ENCODE assay signal across 8 cellular contexts in genomic region chr12:55743967-55744931, GRCh38. TPM values are rescaled to one million over a fixed set of nuclear protein-coding genes. Genes with fewer than 3 reads are reported as not detected.
DNase-seq lines count a peak whose midpoint lies in the region; ATAC-seq, FAIRE-seq and TF ChIP-seq lines count a peak whose summit lies in the region.

No MANE protein-coding gene starts in this region.

- TSS peak; percentile 43 for BruUV-seq in K562 (replicated peaks; lab: Mats Ljungman, UMichigan)

- H3K4me3 Mint-ChIP-seq in CD4-positive, alpha-beta T cell = peak overlapping the region; percentile 95

- peaks cover 38% of the 10 kb centered on the region for H3K79me2 ChIP-seq in K562 (ENCODE audit: control insufficient read depth, insufficient read depth, low read length)

- H3K9ac ChIP-seq in HUES6 (ENCODE audit: low read length) = peak overlapping the region; percentile 97
- peak overlapping the region; percentile 67 to 98 for H3K9ac ChIP-seq in K562 (ENCODE audit: insufficient read depth in 1 of 2, low read depth in 2 of 2, low read length in 2 of 2)

- POLR2A ChIA-PET in CD4-positive, alpha-beta T cell (lab: Charles Lee) = interaction anchor here (0.5 to 3.9 kb wide), 15 partner anchors 10 to 478 kb away, joined by 3 to 31 read pairs (median 4); partner anchors contain the start of genes DNAJC14, ORMDL2, RNF41 and SARNP
- POLR2A ChIA-PET in K562 (lab: Yijun Ruan, JAX) = interaction anchor here (0.6 to 4.5 kb wide), 7 partner anchors 10 to 461 kb away, joined by 3 to 44 read pairs (median 3); partner anchors contain the start of gene CD63

- H3K4me2 ChIP-seq in K562 (ENCODE audit: insufficient read depth, low read length) = peak overlapping the region; percentile 96

- H3K27me3 ChIP-seq in CD4-positive, alpha-beta T cell (ENCODE audit: control insufficient read depth, insufficient read depth, low read length) = no peaks in the 10 kb centered on the region
- H3K27me3 ChIP-seq in HUES6 (ENCODE audit: control insufficient read depth, insufficient read depth, low read length) (no peaks in the 10 kb centered on the region), K562 (ENCODE audit: control insufficient read depth in 2 of 2, insufficient read depth in 2 of 2, low read length in 2 of 2) (no peaks in the 10 kb centered on the region), right lobe of liver (no peaks in the 10 kb centered on the region), tibial artery (no peaks in the 10 kb centered on the region)

- ATAC-seq in CD4-positive, alpha-beta T cell (ENCODE audit: poor library complexity) = peak; percentile 4
- peak; percentile 54 for ATAC-seq in K562
- ATAC-seq in right lobe of liver = peak in 2 of 4 donors; percentile 4 to 8
- no peak for ATAC-seq in HG03280 (IDR thresholded peaks at IDR 0.05; ENCODE audit: unreplicated experiment)

- intact Hi-C loops in CD4-positive, alpha-beta T cell (cut with DNase I, micrococcal nuclease) = loop anchor here in 1 of 2 experiments (2.0 to 10.0 kb wide), 7 partner anchors 53 to 721 kb away; partner anchors contain the start of genes ESYT1, ORMDL2, RPS26 and SARNP
- intact Hi-C loops in K562 (cut with micrococcal nuclease) = loop anchor here (1.0 to 2.0 kb wide), 2 partner anchors 53 to 183 kb away; partner anchors contain the start of gene PYM1
- intact Hi-C loops in right lobe of liver (cut with DNase I) = loop anchor here (5.0 to 10.0 kb wide), 3 partner anchors 51 to 193 kb away; partner anchors contain the start of gene DGKA (in 1 of the 2)
- intact Hi-C loops in tibial artery (cut with DNase I; ENCODE audit: low total_unique reads) = loop anchor here (2.0 kb wide), 1 partner anchor 81 kb away; no protein-coding TSS in a partner anchor

- H3K36me3 ChIP-seq in HUES6 (ENCODE audit: control insufficient read depth, insufficient read depth, low read length) (peaks cover 15% of the 10 kb centered on the region), K562 (ENCODE audit: control insufficient read depth, insufficient read depth, low read length) (peaks cover 31% of the 10 kb centered on the region; the same call in 2 of the 3 replicates), right lobe of liver (no peaks in the 10 kb centered on the region), tibial artery (no peaks in the 10 kb centered on the region)

- in situ Hi-C loops in K562 (cut with MboI) = no loop called here

- peaks cover 49% of the 10 kb centered on the region for H3K4me1 ChIP-seq in HUES6 (ENCODE audit: control insufficient read depth, insufficient read depth, low read length)
- peaks cover 33 to 39% of the 10 kb centered on the region in 2 experiments for H3K4me1 ChIP-seq in K562 (replicated peaks in 1 of 2; ENCODE audit: control insufficient read depth in 2 of 2, insufficient read depth in 2 of 2, low read length in 2 of 2)
- peaks cover 0 to 8% (median 0%) of the 10 kb centered on the region in 4 donors for H3K4me1 ChIP-seq in right lobe of liver
- peaks cover 0 to 34% (median 26%) of the 10 kb centered on the region in 4 donors for H3K4me1 ChIP-seq in tibial artery

- H3K4me1 Mint-ChIP-seq in CD4-positive, alpha-beta T cell (ENCODE audit: low read depth) = peaks cover 45% of the 10 kb centered on the region

- no peak for DNase-seq in CD4-positive, alpha-beta T cell
- DNase-seq in K562 (ENCODE audit: extremely low read depth in 1 of 4, low spot score in 3 of 4) (peak in 3 of 4 experiments; percentile 42 to 50 (median 44)), right lobe of liver (no peak), tibial artery (no peak), EL (no peak), NCI-H146 treated with DMSO at 0.1 percent for 48 hours (lab: John Stamatoyannopoulos, UW; ENCODE audit: unreplicated experiment) (no peak)

- peak; percentile 55 for FAIRE-seq in K562 (lab: Jason Lieb, UNC)

- no peak for TF ChIP-seq RAD21 in K562 (CRISPR knock-in tag; conservative IDR thresholded peaks at IDR 0.05 in 1 of 2, IDR thresholded peaks at IDR 0.05 in 1 of 2)

- peak overlapping the region; percentile 85 for H3K27ac Mint-ChIP-seq in CD4-positive, alpha-beta T cell

- no peaks in the 10 kb centered on the region for H3K9me1 ChIP-seq in K562 (ENCODE audit: control insufficient read depth, insufficient read depth, low read length)

- no peaks in the 10 kb centered on the region for H3K9me3 ChIP-seq in CD4-positive, alpha-beta T cell (ENCODE audit: control insufficient read depth, low read length)
- no peaks in the 10 kb centered on the region for H3K9me3 ChIP-seq in HUES6 (ENCODE audit: control insufficient read depth, insufficient read depth, low read depth, low read length)
- no peaks in the 10 kb centered on the region; the same call in 1 of the 2 replicates for H3K9me3 ChIP-seq in K562 (replicated peaks; ENCODE audit: control insufficient read depth, insufficient read depth, low read depth, low read length)
- H3K9me3 ChIP-seq in right lobe of liver = no peaks in the 10 kb centered on the region
- H3K9me3 ChIP-seq in tibial artery = no peaks in the 10 kb centered on the region

- peak overlapping the region; percentile 84 for H2AFZ ChIP-seq in K562 (ENCODE audit: low read depth, low read length)

- 4% methylated on average over 21 of the region's 25 CpGs for WGBS in K562 (ENCODE audit: insufficient coverage, low coverage, missing lambda C conversion rate)
- WGBS in right lobe of liver (ENCODE audit: insufficient coverage, low coverage, low lambda C conversion rate, missing lambda C conversion rate) = 23% methylated on average over 18 of the region's 25 CpGs

- CTCF ChIA-PET in CD4-positive, alpha-beta T cell (lab: Charles Lee) = interaction anchor here (0.8 to 1.5 kb wide), 5 partner anchors 15 to 182 kb away, joined by 3 to 8 read pairs (median 3); partner anchors contain the start of genes ORMDL2 and SARNP
- CTCF ChIA-PET in K562 (lab: Yijun Ruan, JAX; ENCODE audit: low intra/inter-chr PET ratio) = no interaction called here

- TF ChIP-seq EP300 in K562 (IDR thresholded peaks at IDR 0.05; ENCODE audit: low read length) = no peak

- no peaks in the 10 kb centered on the region for H3K9me3 Mint-ChIP-seq in CD4-positive, alpha-beta T cell

- H3K4me3 ChIP-seq in HUES6 (ENCODE audit: low read depth, low read length) = peak overlapping the region; percentile 98
- H3K4me3 ChIP-seq in K562 = peak overlapping the region; percentile 86
- H3K4me3 ChIP-seq in right lobe of liver = peak overlapping the region; percentile 32 to 52 (median 48)
- peak overlapping the region; percentile 55 to 68 for H3K4me3 ChIP-seq in tibial artery

- H4K20me1 ChIP-seq in K562 (replicated peaks; ENCODE audit: control insufficient read depth, insufficient read depth, low read length) = no peaks in the 10 kb centered on the region

- TF ChIP-seq CTCF in CD4-positive, alpha-beta T cell (IDR thresholded peaks at IDR 0.05) = no peak
- TF ChIP-seq CTCF in K562 (IDR thresholded peaks at IDR 0.05 in 2 of 3, conservative IDR thresholded peaks at IDR 0.05 in 1 of 3; ENCODE audit: insufficient read depth in 2 of 3, low read depth in 1 of 3, low read length in 3 of 3) (no peak), right lobe of liver (IDR thresholded peaks at IDR 0.05) (no peak), tibial artery (IDR thresholded peaks at IDR 0.05) (no peak)

- H3K27me3 Mint-ChIP-seq in CD4-positive, alpha-beta T cell = no peaks in the 10 kb centered on the region

- TF ChIP-seq POLR2A in K562 (conservative IDR thresholded peaks at IDR 0.05) (no peak), right lobe of liver (IDR thresholded peaks at IDR 0.05) (no peak)

- no peak overlapping the region for H3K27ac ChIP-seq in CD4-positive, alpha-beta T cell (ENCODE audit: low read depth, low read length)
- peak overlapping the region; percentile 72; the same call in 1 of the 2 replicates for H3K27ac ChIP-seq in HUES6 (ENCODE audit: low read depth, low read length)
- H3K27ac ChIP-seq in K562 (ENCODE audit: extremely low read depth, low read depth, low read length) = peak overlapping the region; percentile 64; the same call in 2 of the 3 replicates
- H3K27ac ChIP-seq in right lobe of liver = peak overlapping the region in 1 of 3 donors; percentile 26
- no peak overlapping the region for H3K27ac ChIP-seq in tibial artery

- peaks cover 14% of the 10 kb centered on the region for H3K36me3 Mint-ChIP-seq in CD4-positive, alpha-beta T cell (ENCODE audit: low read depth)

RNA-seq across cellular contexts. Expression of gene GDF11, which starts 1.3 kb away (rescaled TPM):
- total RNA-seq in CD4-positive, alpha-beta T cell = 1 to 10 TPM; 4.4 to 6.6 TPM
- 9.2 and 9.9 TPM in 2 replicates for total RNA-seq in K562 (2011; cell fraction: chromatin; rRNA removed; ENCODE audit: low replicate concordance)
- total RNA-seq in K562 (2011; cell fraction: nucleolus; rRNA removed) = 5.4 and 6.5 TPM in 2 replicates
- 6.2 and 7.9 TPM in 2 replicates for total RNA-seq in K562 (2011; cell fraction: nucleoplasm; rRNA removed)
- total RNA-seq in K562 (2014; rRNA removed) (2.4 and 6.5 TPM in 2 replicates), K562 (2014; rRNA removed; fragmentation: Illumina TruSeq; extraction: Trizol) (4.3 and 4.7 TPM in 2 replicates), K562 (2015; rRNA removed; fragmentation: Illumina TruSeq; extraction: Trizol) (4.9 and 5.2 TPM in 2 replicates), K562 (2021) (15.7 and 19.9 TPM in 2 replicates), right lobe of liver (under 1 TPM; 0.25 to 0.95 (median 0.54) TPM)
- polyA plus RNA-seq in K562 (2011; rRNA removed) (4.2 and 4.8 TPM in 2 replicates), K562 (2014; fragmentation: Illumina TruSeq; extraction: Trizol) (10.3 and 10.5 TPM in 2 replicates), K562 (2014; fragmentation: Nextera tagmentation; extraction: Ambion mirVana) (1 to 10 TPM; 1.4 to 1.6 TPM), K562 (2014; rRNA removed) (9.7 and 14.2 TPM in 2 replicates)
- polyA plus RNA-seq in K562 (2011; cell fraction: cytosol; rRNA removed) = 4.7 and 10.2 TPM in 2 replicates
- 4.3 and 9.6 TPM in 2 replicates for polyA plus RNA-seq in K562 (2011; cell fraction: nucleus; rRNA removed)
- polyA plus RNA-seq in K562 (2012) = 11.4 and 16.1 TPM in 2 replicates
- 2.9 and 3.7 TPM in 2 replicates for polyA minus RNA-seq in K562 (2011; rRNA and poly(A)+ RNA removed)
- 5.1 and 5.4 TPM in 2 replicates for polyA minus RNA-seq in K562 (2011; cell fraction: cytosol; rRNA and poly(A)+ RNA removed)
- polyA minus RNA-seq in K562 (2011; cell fraction: nucleus; rRNA and poly(A)+ RNA removed) = 2.7 and 4.2 TPM in 2 replicates

RNA-seq across cellular contexts. Expression of gene CD63, which starts 15.4 kb away (rescaled TPM):
- 10 to 100 TPM; 34.0 to 36.4 TPM for total RNA-seq in CD4-positive, alpha-beta T cell
- 272 and 331 TPM in 2 replicates for total RNA-seq in K562 (2011; cell fraction: chromatin; rRNA removed; ENCODE audit: low replicate concordance)
- 598 and 672 TPM in 2 replicates for total RNA-seq in K562 (2011; cell fraction: nucleolus; rRNA removed)
- total RNA-seq in K562 (2011; cell fraction: nucleoplasm; rRNA removed) = 455 and 604 TPM in 2 replicates
- 425 and 433 TPM in 2 replicates for total RNA-seq in K562 (2014; rRNA removed)
- total RNA-seq in K562 (2014; rRNA removed; fragmentation: Illumina TruSeq; extraction: Trizol) = 411 and 413 TPM in 2 replicates
- 706 and 735 TPM in 2 replicates for total RNA-seq in K562 (2015; rRNA removed; fragmentation: Illumina TruSeq; extraction: Trizol)
- total RNA-seq in K562 (2021) = 412 and 416 TPM in 2 replicates
- 219 and 313 TPM in 2 replicates for polyA plus RNA-seq in K562 (2011; rRNA removed)
- polyA plus RNA-seq in K562 (2011; cell fraction: cytosol; rRNA removed) = 416 and 450 TPM in 2 replicates
- 74.3 and 108 TPM in 2 replicates for polyA plus RNA-seq in K562 (2011; cell fraction: nucleus; rRNA removed)
- 824 and 1,019 TPM in 2 replicates for polyA plus RNA-seq in K562 (2012)
- polyA plus RNA-seq in K562 (2014; fragmentation: Illumina TruSeq; extraction: Trizol) = 408 and 431 TPM in 2 replicates
- polyA plus RNA-seq in K562 (2014; fragmentation: Nextera tagmentation; extraction: Ambion mirVana) = 100 to 1,000 TPM; 531 to 576 TPM
- polyA plus RNA-seq in K562 (2014; rRNA removed) = 501 and 655 TPM in 2 replicates
- polyA minus RNA-seq in K562 (2011; rRNA and poly(A)+ RNA removed) = 261 and 331 TPM in 2 replicates
- polyA minus RNA-seq in K562 (2011; cell fraction: cytosol; rRNA and poly(A)+ RNA removed) = 98.5 and 116 TPM in 2 replicates
- 19.3 and 46.9 TPM in 2 replicates for polyA minus RNA-seq in K562 (2011; cell fraction: nucleus; rRNA and poly(A)+ RNA removed)
- total RNA-seq in right lobe of liver = 100 to 1,000 TPM; 213 to 556 (median 317) TPM

RNA-seq across cellular contexts. Expression of gene RDH5, which starts 24.1 kb away (rescaled TPM):
- 1 to 10 TPM; 8.8 TPM for total RNA-seq in CD4-positive, alpha-beta T cell
- 10.5 and 25.4 TPM in 2 replicates for total RNA-seq in K562 (2011; cell fraction: chromatin; rRNA removed; ENCODE audit: low replicate concordance)
- total RNA-seq in K562 (2011; cell fraction: nucleolus; rRNA removed) = 12.8 and 20.5 TPM in 2 replicates
- 12.5 and 18.9 TPM in 2 replicates for total RNA-seq in K562 (2011; cell fraction: nucleoplasm; rRNA removed)
- total RNA-seq in K562 (2014; rRNA removed) = 1.7 TPM in 1 of 2 replicates, not detected in the other
- 1.1 and 1.5 TPM in 2 replicates for total RNA-seq in K562 (2014; rRNA removed; fragmentation: Illumina TruSeq; extraction: Trizol)
- total RNA-seq in K562 (2015; rRNA removed; fragmentation: Illumina TruSeq; extraction: Trizol) = 0.60 and 2.0 TPM in 2 replicates
- 1.0 and 1.5 TPM in 2 replicates for total RNA-seq in K562 (2021)
- polyA plus RNA-seq in K562 (2011; rRNA removed) = 1.6 TPM in 2 replicates
- 0.56 and 0.92 TPM in 2 replicates for polyA plus RNA-seq in K562 (2011; cell fraction: cytosol; rRNA removed)
- polyA plus RNA-seq in K562 (2011; cell fraction: nucleus; rRNA removed) = 5.6 and 6.6 TPM in 2 replicates
- 0.52 and 2.5 TPM in 2 replicates for polyA plus RNA-seq in K562 (2012)
- polyA plus RNA-seq in K562 (2014; fragmentation: Illumina TruSeq; extraction: Trizol) = 0.21 and 0.28 TPM in 2 replicates
- under 1 TPM; 0.41 to 0.46 TPM for polyA plus RNA-seq in K562 (2014; fragmentation: Nextera tagmentation; extraction: Ambion mirVana)
- 0.62 and 1.2 TPM in 2 replicates for polyA plus RNA-seq in K562 (2014; rRNA removed)
- 2.8 and 4.0 TPM in 2 replicates for polyA minus RNA-seq in K562 (2011; rRNA and poly(A)+ RNA removed)
- polyA minus RNA-seq in K562 (2011; cell fraction: cytosol; rRNA and poly(A)+ RNA removed) = 1.1 TPM in 1 of 2 replicates, not detected in the other
- 5.1 and 6.1 TPM in 2 replicates for polyA minus RNA-seq in K562 (2011; cell fraction: nucleus; rRNA and poly(A)+ RNA removed)
- 10 to 100 TPM; 26.3 to 52.5 (median 43.0) TPM for total RNA-seq in right lobe of liver

RNA-seq across cellular contexts. Expression of gene BLOC1S1, which starts 28.4 kb away (rescaled TPM):
- total RNA-seq in CD4-positive, alpha-beta T cell = 10 to 100 TPM; 34.8 to 36.9 TPM
- total RNA-seq in K562 (2011; cell fraction: chromatin; rRNA removed; ENCODE audit: low replicate concordance) = 9.0 and 26.9 TPM in 2 replicates
- 23.7 and 30.0 TPM in 2 replicates for total RNA-seq in K562 (2011; cell fraction: nucleolus; rRNA removed)
- total RNA-seq in K562 (2011; cell fraction: nucleoplasm; rRNA removed) = 23.8 and 24.1 TPM in 2 replicates
- 124 and 125 TPM in 2 replicates for total RNA-seq in K562 (2014; rRNA removed)
- 52.1 and 75.2 TPM in 2 replicates for total RNA-seq in K562 (2014; rRNA removed; fragmentation: Illumina TruSeq; extraction: Trizol)
- total RNA-seq in K562 (2015; rRNA removed; fragmentation: Illumina TruSeq; extraction: Trizol) = 82.9 and 84.6 TPM in 2 replicates
- total RNA-seq in K562 (2021) = 81.8 and 83.5 TPM in 2 replicates
- polyA plus RNA-seq in K562 (2011; rRNA removed) = 86.4 and 95.8 TPM in 2 replicates
- 120 and 170 TPM in 2 replicates for polyA plus RNA-seq in K562 (2011; cell fraction: cytosol; rRNA removed)
- 46.8 and 53.7 TPM in 2 replicates for polyA plus RNA-seq in K562 (2011; cell fraction: nucleus; rRNA removed)
- polyA plus RNA-seq in K562 (2012) = 100 and 125 TPM in 2 replicates
- 98.8 and 108 TPM in 2 replicates for polyA plus RNA-seq in K562 (2014; fragmentation: Illumina TruSeq; extraction: Trizol)
- polyA plus RNA-seq in K562 (2014; fragmentation: Nextera tagmentation; extraction: Ambion mirVana) = 100 to 1,000 TPM; 122 to 139 TPM
- 134 and 161 TPM in 2 replicates for polyA plus RNA-seq in K562 (2014; rRNA removed)
- polyA minus RNA-seq in K562 (2011; rRNA and poly(A)+ RNA removed) = 34.1 and 43.5 TPM in 2 replicates
- polyA minus RNA-seq in K562 (2011; cell fraction: cytosol; rRNA and poly(A)+ RNA removed) = 22.0 and 22.4 TPM in 2 replicates
- 9.7 and 9.8 TPM in 2 replicates for polyA minus RNA-seq in K562 (2011; cell fraction: nucleus; rRNA and poly(A)+ RNA removed)
- total RNA-seq in right lobe of liver = 100 to 1,000 TPM in 3 of 6 experiments, 10 to 100 TPM in 3; 81.8 to 175 (median 99.0) TPM

RNA-seq across cellular contexts. Expression of gene ITGA7, which starts 36.5 kb away (rescaled TPM):
- total RNA-seq in CD4-positive, alpha-beta T cell = 1 to 10 TPM; 1.2 to 1.6 TPM
- total RNA-seq in K562 (2011; cell fraction: chromatin; rRNA removed; ENCODE audit: low replicate concordance) = 5.3 and 10.3 TPM in 2 replicates
- 6.2 and 6.7 TPM in 2 replicates for total RNA-seq in K562 (2011; cell fraction: nucleolus; rRNA removed)
- total RNA-seq in K562 (2011; cell fraction: nucleoplasm; rRNA removed) = 7.4 and 7.6 TPM in 2 replicates
- 0.18 and 0.57 TPM in 2 replicates for total RNA-seq in K562 (2014; rRNA removed)
- total RNA-seq in K562 (2014; rRNA removed; fragmentation: Illumina TruSeq; extraction: Trizol) = 0.41 and 0.55 TPM in 2 replicates
- 0.53 and 0.58 TPM in 2 replicates for total RNA-seq in K562 (2015; rRNA removed; fragmentation: Illumina TruSeq; extraction: Trizol)
- 1.9 and 2.3 TPM in 2 replicates for total RNA-seq in K562 (2021)
- 0.67 and 1.6 TPM in 2 replicates for polyA plus RNA-seq in K562 (2011; rRNA removed)
- 0.89 and 0.93 TPM in 2 replicates for polyA plus RNA-seq in K562 (2011; cell fraction: cytosol; rRNA removed)
- polyA plus RNA-seq in K562 (2011; cell fraction: nucleus; rRNA removed) = 12.9 and 17.7 TPM in 2 replicates
- polyA plus RNA-seq in K562 (2012) = 1.0 and 2.6 TPM in 2 replicates
- polyA plus RNA-seq in K562 (2014; fragmentation: Illumina TruSeq; extraction: Trizol) = 1.1 and 1.4 TPM in 2 replicates
- under 1 TPM in 1 of 2 experiments, not detected in 1; 0.11 TPM for polyA plus RNA-seq in K562 (2014; fragmentation: Nextera tagmentation; extraction: Ambion mirVana)
- 0.54 and 0.96 TPM in 2 replicates for polyA plus RNA-seq in K562 (2014; rRNA removed)
- polyA minus RNA-seq in K562 (2011; rRNA and poly(A)+ RNA removed) = 0.46 and 0.57 TPM in 2 replicates
- polyA minus RNA-seq in K562 (2011; cell fraction: cytosol; rRNA and poly(A)+ RNA removed) = not detected in 2 replicates
- polyA minus RNA-seq in K562 (2011; cell fraction: nucleus; rRNA and poly(A)+ RNA removed) = 1.6 and 2.3 TPM in 2 replicates
- 10 to 100 TPM in 3 of 6 experiments, 1 to 10 TPM in 3; 3.1 to 20.1 (median 8.3) TPM for total RNA-seq in right lobe of liver

Comparison
In these comparisons a context has a peak if more than half of its experiments do, and no peak if none do; other contexts are left out.
1. DNase-seq: peak in K562 (3 of 4); none in CD4-positive, alpha-beta T cell (0 of 10), right lobe of liver (0 of 3), tibial artery (0 of 2), EL (single experiment) and NCI-H146 treated with DMSO at 0.1 percent for 48 hours (single experiment).
2. H3K27ac ChIP-seq: peak in HUES6 (single experiment) and K562 (single experiment); none in CD4-positive, alpha-beta T cell (single experiment) and tibial artery (0 of 2).
3. H3K4me3 ChIP-seq: peak in every context shown above with its lines; median percentile 98 in HUES6; 86 in K562; 62 in tibial artery; 48 in right lobe of liver.
4. RNA of gene CD63, which starts 15.4 kb away (total RNA-seq): 272 to 735 TPM in K562 and 213 to 556 TPM in right lobe of liver; 34.0 to 36.4 TPM in CD4-positive, alpha-beta T cell; every median in the first group is over 4 times any median in the second.